6 cellular contexts compared by ENCODE assay signal in the genomic region with DNA sequence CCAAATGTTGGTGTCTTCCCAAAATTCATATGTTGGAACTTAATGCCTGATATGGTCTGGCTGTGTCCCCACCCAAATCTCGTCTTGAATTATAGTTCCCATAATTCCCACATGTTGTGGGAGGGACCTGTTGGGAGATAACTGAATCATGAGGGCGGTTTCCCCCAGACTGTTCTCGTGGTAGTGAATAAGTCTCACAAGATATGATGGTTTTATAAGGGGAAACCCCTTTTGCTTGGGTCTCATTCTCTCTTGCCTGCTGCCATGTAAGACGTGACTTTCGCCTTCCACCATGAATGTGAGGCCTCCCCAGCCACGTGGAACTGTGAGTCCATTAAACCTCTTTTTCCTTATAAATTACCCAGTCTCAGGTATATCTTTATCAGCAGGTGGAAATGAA.
DNase-seq lines count a peak whose midpoint lies in the region; ATAC-seq, FAIRE-seq and TF ChIP-seq lines count a peak whose summit lies in the region.
"Not testable (repeated sequence)": the region's sequence is repeated elsewhere in the genome, so short reads cannot be mapped to it uniquely, and the experiment has no call there.

No MANE protein-coding gene starts in this region.

- H3K27me3 ChIP-seq in K562 (ENCODE audit: control insufficient read depth in 2 of 2, insufficient read depth in 2 of 2, low read length in 2 of 2) = peaks cover 10 to 16% of the 10 kb centered on the region in 2 experiments; a peak in 4 of 5 replicates
- not testable (repeated sequence) for H3K27me3 ChIP-seq in gastrocnemius medialis

- intact Hi-C loops in activated CD8-positive, alpha-beta T cell treated with anti-CD3 and anti-CD28 coated beads for 36 hours (cut with micrococcal nuclease); K562 (cut with micrococcal nuclease): not testable (repeated sequence)
- intact Hi-C loops in gastrocnemius medialis (cut with DNase I; ENCODE audit: low total_unique reads) = loop anchor here (2.0 to 5.0 kb wide), 2 partner anchors 79 to 1338 kb away; no protein-coding TSS in a partner anchor

- TF ChIP-seq EP300 in K562 (IDR thresholded peaks at IDR 0.05; ENCODE audit: low read length) = not testable (repeated sequence)

- FAIRE-seq in K562 (lab: Jason Lieb, UNC) = not testable (repeated sequence)

- ATAC-seq in activated CD8-positive, alpha-beta T cell treated with anti-CD3 and anti-CD28 coated beads for 36 hours; K562; gastrocnemius medialis: not testable (repeated sequence)
- ATAC-seq in activated T-helper 17 cell treated with anti-CD3 and anti-CD28 coated beads, Interleukin-2, amount 50 U/mL, for 72 hours (replicated peaks) = peak; percentile 76

- TF ChIP-seq POLR2A in K562 (conservative IDR thresholded peaks at IDR 0.05); gastrocnemius medialis (IDR thresholded peaks at IDR 0.05): not testable (repeated sequence)

- WGBS in K562 (ENCODE audit: insufficient coverage, low coverage, missing lambda C conversion rate) = 1% methylated on average over 6 of the region's 6 CpGs

- TF ChIP-seq RAD21 in K562 (CRISPR knock-in tag; conservative IDR thresholded peaks at IDR 0.05 in 1 of 2, IDR thresholded peaks at IDR 0.05 in 1 of 2) = not testable (repeated sequence)

- not testable (repeated sequence) for H3K36me3 Mint-ChIP-seq in activated CD8-positive, alpha-beta T cell treated with anti-CD3 and anti-CD28 coated beads for 36 hours (ENCODE audit: low read depth); activated T-helper 17 cell treated with anti-CD3 and anti-CD28 coated beads, Interleukin-2, amount 50 U/mL, for 72 hours (ENCODE audit: low read depth)

- H2AFZ ChIP-seq in K562 (ENCODE audit: low read depth, low read length) = not testable (repeated sequence)

- H3K4me2 ChIP-seq in K562 (ENCODE audit: insufficient read depth, low read length) = not testable (repeated sequence)

- not testable (repeated sequence) for H3K27me3 Mint-ChIP-seq in activated CD8-positive, alpha-beta T cell treated with anti-CD3 and anti-CD28 coated beads for 36 hours
- H3K27me3 Mint-ChIP-seq in activated T-helper 17 cell treated with anti-CD3 and anti-CD28 coated beads, Interleukin-2, amount 50 U/mL, for 72 hours = peaks cover 15% of the 10 kb centered on the region

- not testable (repeated sequence) for H3K4me3 ChIP-seq in K562, gastrocnemius medialis

- not testable (repeated sequence) for H3K79me2 ChIP-seq in K562 (ENCODE audit: control insufficient read depth, insufficient read depth, low read length)

- peak; percentile 7 for DNase-seq in activated CD4-positive, alpha-beta T cell treated with anti-CD3 and anti-CD28 coated beads for 48 hours
- DNase-seq in activated CD8-positive, alpha-beta T cell treated with anti-CD3 and anti-CD28 coated beads for 36 hours = peak; percentile 15
- DNase-seq in K562 (ENCODE audit: extremely low read depth in 1 of 4, low spot score in 3 of 4); gastrocnemius medialis: not testable (repeated sequence)
- peak; percentile 19 for DNase-seq in stimulated activated CD4-positive, alpha-beta T cell treated with anti-CD3 and anti-CD28 coated beads, Interleukin-1b, Interleukin-23, amount 100 ng/mL, for 48 hours

- H3K27ac ChIP-seq in K562 (ENCODE audit: extremely low read depth, low read depth, low read length) = not testable (repeated sequence)
- H3K27ac ChIP-seq in gastrocnemius medialis = peak overlapping the region; percentile 89 to 95 (median 92)

- not testable (repeated sequence) for H3K4me3 Mint-ChIP-seq in activated CD8-positive, alpha-beta T cell treated with anti-CD3 and anti-CD28 coated beads for 36 hours
- peak overlapping the region; percentile 10 for H3K4me3 Mint-ChIP-seq in activated T-helper 17 cell treated with anti-CD3 and anti-CD28 coated beads, Interleukin-2, amount 50 U/mL, for 72 hours

- BruUV-seq in K562 (replicated peaks; lab: Mats Ljungman, UMichigan) = not testable (repeated sequence)

- not testable (repeated sequence) for H3K27ac Mint-ChIP-seq in activated CD8-positive, alpha-beta T cell treated with anti-CD3 and anti-CD28 coated beads for 36 hours
- peak overlapping the region; percentile 39 for H3K27ac Mint-ChIP-seq in activated T-helper 17 cell treated with anti-CD3 and anti-CD28 coated beads, Interleukin-2, amount 50 U/mL, for 72 hours

- H3K9me1 ChIP-seq in K562 (ENCODE audit: control insufficient read depth, insufficient read depth, low read length) = not testable (repeated sequence)

- POLR2A ChIA-PET in activated CD8-positive, alpha-beta T cell treated with anti-CD3 and anti-CD28 coated beads for 36 hours (lab: Charles Lee); K562 (lab: Yijun Ruan, JAX): not testable (repeated sequence)

- in situ Hi-C loops in K562 (cut with MboI) = not testable (repeated sequence)
- in situ Hi-C loops in gastrocnemius medialis (cut with MboI; ENCODE audit: low sequenced_read_pairs in 4 of 4) = loop anchor here in 1 of 4 donors (10.0 kb wide), 1 partner anchor 75 kb away; no protein-coding TSS in a partner anchor

- not testable (repeated sequence) for H4K20me1 ChIP-seq in K562 (replicated peaks; ENCODE audit: control insufficient read depth, insufficient read depth, low read length)

- TF ChIP-seq CTCF in activated CD8-positive, alpha-beta T cell treated with anti-CD3 and anti-CD28 coated beads for 36 hours (IDR thresholded peaks at IDR 0.05); K562 (IDR thresholded peaks at IDR 0.05 in 2 of 3, conservative IDR thresholded peaks at IDR 0.05 in 1 of 3; ENCODE audit: insufficient read depth in 2 of 3, low read depth in 1 of 3, low read length in 3 of 3); gastrocnemius medialis (IDR thresholded peaks at IDR 0.05 in 4 of 5, conservative IDR thresholded peaks at IDR 0.05 in 1 of 5): not testable (repeated sequence)

- CTCF ChIA-PET in activated CD8-positive, alpha-beta T cell treated with anti-CD3 and anti-CD28 coated beads for 36 hours (lab: Charles Lee); K562 (lab: Yijun Ruan, JAX; ENCODE audit: low intra/inter-chr PET ratio): not testable (repeated sequence)

- not testable (repeated sequence) for H3K36me3 ChIP-seq in K562 (ENCODE audit: control insufficient read depth, insufficient read depth, low read length); gastrocnemius medialis

- not testable (repeated sequence) for H3K9me3 Mint-ChIP-seq in activated CD8-positive, alpha-beta T cell treated with anti-CD3 and anti-CD28 coated beads for 36 hours; activated T-helper 17 cell treated with anti-CD3 and anti-CD28 coated beads, Interleukin-2, amount 50 U/mL, for 72 hours

- not testable (repeated sequence) for H3K4me1 Mint-ChIP-seq in activated CD8-positive, alpha-beta T cell treated with anti-CD3 and anti-CD28 coated beads for 36 hours (ENCODE audit: low read depth); activated T-helper 17 cell treated with anti-CD3 and anti-CD28 coated beads, Interleukin-2, amount 50 U/mL, for 72 hours

- H3K4me1 ChIP-seq in K562 (replicated peaks in 1 of 2; ENCODE audit: control insufficient read depth in 2 of 2, insufficient read depth in 2 of 2, low read length in 2 of 2) = not testable (repeated sequence)
- H3K4me1 ChIP-seq in gastrocnemius medialis = peaks cover 49 to 52% of the 10 kb centered on the region in 2 donors

- H3K9ac ChIP-seq in K562 (ENCODE audit: insufficient read depth in 1 of 2, low read depth in 2 of 2, low read length in 2 of 2) = not testable (repeated sequence)

- not testable (repeated sequence) for H3K9me3 ChIP-seq in K562 (replicated peaks; ENCODE audit: control insufficient read depth, insufficient read depth, low read depth, low read length); gastrocnemius medialis

TF ChIP-seq in K562, 482 proteins besides CTCF, POLR2A, EP300 and RAD21:
- TF ChIP-seq ZFP36 (IDR thresholded peaks at IDR 0.05; ENCODE audit: low read depth, low read length, partially characterized antibody) = peak; percentile 44
- peak; percentile 74; the same call in 1 of the 2 replicates for TF ChIP-seq ZNF766 (CRISPR knock-in tag; conservative IDR thresholded peaks at IDR 0.05)
TF ChIP-seq in K562: peak in this region for 2; not testable (repeated sequence) for 480.
